1 cellular context compared by ENCODE assay signal in genomic region chr11:1876361-1877063, GRCh38.
TF ChIP-seq lines count a peak whose summit lies in the region.

No MANE protein-coding gene starts in this region.

TF ChIP-seq in GM12878, 131 proteins besides CTCF, POLR2A, EP300 and RAD21:
- TF ChIP-seq CEBPB (IDR thresholded peaks at IDR 0.05; ENCODE audit: borderline replicate concordance in 1 of 2, low read depth in 2 of 2, low read length in 2 of 2), result no peak
- TF ChIP-seq REST (IDR thresholded peaks at IDR 0.05; ENCODE audit: low read depth, low read length), result no peak
- TF ChIP-seq POU2F2 (IDR thresholded peaks at IDR 0.05; ENCODE audit: borderline replicate concordance, low read depth, low read length), result no peak
- TF ChIP-seq MXI1 (IDR thresholded peaks at IDR 0.05; ENCODE audit: low read depth, low read length), result no peak
- TF ChIP-seq IRF4 (IDR thresholded peaks at IDR 0.05; ENCODE audit: low read depth, low read length), result no peak
- TF ChIP-seq CEBPZ (IDR thresholded peaks at IDR 0.05; ENCODE audit: low read depth, low read length), result no peak
- TF ChIP-seq PML (IDR thresholded peaks at IDR 0.05; ENCODE audit: low read length), result no peak
- no peak for TF ChIP-seq RELB (IDR thresholded peaks at IDR 0.05; ENCODE audit: low read depth)
- no peak for TF ChIP-seq RB1 (IDR thresholded peaks at IDR 0.05; ENCODE audit: borderline replicate concordance)
- TF ChIP-seq YBX1 (IDR thresholded peaks at IDR 0.05), result no peak
- no peak for TF ChIP-seq BRCA1 (IDR thresholded peaks at IDR 0.05; ENCODE audit: low read depth, low read length)
- no peak for TF ChIP-seq NFIC (IDR thresholded peaks at IDR 0.05; ENCODE audit: low read depth, low read length)
- no peak for TF ChIP-seq JUNB (IDR thresholded peaks at IDR 0.05)
- TF ChIP-seq TCF3 (IDR thresholded peaks at IDR 0.05; ENCODE audit: borderline replicate concordance, insufficient read depth, low read depth, low read length), result no peak
- TF ChIP-seq IKZF2 (IDR thresholded peaks at IDR 0.05), result no peak
